In genomic region chr22:21755855-21756284, GRCh38 we compare ENCODE assay signal across 1 cellular context.
A peak's percentile ranks its signal among the peaks of the same experiment; 100 is the strongest.
TF ChIP-seq lines count a peak whose summit lies in the region.

No MANE protein-coding gene starts in this region.

TF ChIP-seq in GM12878, 131 proteins besides CTCF, POLR2A, EP300 and RAD21 (continued from another document):
- TF ChIP-seq, protein P1, sequence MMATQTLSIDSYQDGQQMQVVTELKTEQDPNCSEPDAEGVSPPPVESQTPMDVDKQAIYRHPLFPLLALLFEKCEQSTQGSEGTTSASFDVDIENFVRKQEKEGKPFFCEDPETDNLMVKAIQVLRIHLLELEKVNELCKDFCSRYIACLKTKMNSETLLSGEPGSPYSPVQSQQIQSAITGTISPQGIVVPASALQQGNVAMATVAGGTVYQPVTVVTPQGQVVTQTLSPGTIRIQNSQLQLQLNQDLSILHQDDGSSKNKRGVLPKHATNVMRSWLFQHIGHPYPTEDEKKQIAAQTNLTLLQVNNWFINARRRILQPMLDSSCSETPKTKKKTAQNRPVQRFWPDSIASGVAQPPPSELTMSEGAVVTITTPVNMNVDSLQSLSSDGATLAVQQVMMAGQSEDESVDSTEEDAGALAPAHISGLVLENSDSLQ (IDR thresholded peaks at IDR 0.05): peak; percentile 27; the same call in 1 of the 2 replicates
- peak; percentile 73 for TF ChIP-seq IKZF1 (conservative IDR thresholded peaks at IDR 0.05)
- TF ChIP-seq IKZF2 (IDR thresholded peaks at IDR 0.05): peak; percentile 65 to 69; a peak in 2 of 4 replicates
- TF ChIP-seq PAX5 (IDR thresholded peaks at IDR 0.05; ENCODE audit: borderline replicate concordance, low read depth, low read length): peak; percentile 60; the same call in 1 of the 2 replicates
- TF ChIP-seq ZZZ3 (IDR thresholded peaks at IDR 0.05; ENCODE audit: control insufficient read depth, insufficient read length, low read depth): no peak
- 0 out of 2 replicates have a peak, but pooled peaks have one; percentile 49 for TF ChIP-seq GATAD2B (conservative IDR thresholded peaks at IDR 0.05; ENCODE audit: low read depth)
- TF ChIP-seq E2F4 (IDR thresholded peaks at IDR 0.05; ENCODE audit: low read depth, low read length): no peak
- TF ChIP-seq RUNX3 (IDR thresholded peaks at IDR 0.05; ENCODE audit: low read length): peak; percentile 68
- TF ChIP-seq TCF7 (IDR thresholded peaks at IDR 0.05; ENCODE audit: borderline replicate concordance): no peak
- TF ChIP-seq, protein P2, sequence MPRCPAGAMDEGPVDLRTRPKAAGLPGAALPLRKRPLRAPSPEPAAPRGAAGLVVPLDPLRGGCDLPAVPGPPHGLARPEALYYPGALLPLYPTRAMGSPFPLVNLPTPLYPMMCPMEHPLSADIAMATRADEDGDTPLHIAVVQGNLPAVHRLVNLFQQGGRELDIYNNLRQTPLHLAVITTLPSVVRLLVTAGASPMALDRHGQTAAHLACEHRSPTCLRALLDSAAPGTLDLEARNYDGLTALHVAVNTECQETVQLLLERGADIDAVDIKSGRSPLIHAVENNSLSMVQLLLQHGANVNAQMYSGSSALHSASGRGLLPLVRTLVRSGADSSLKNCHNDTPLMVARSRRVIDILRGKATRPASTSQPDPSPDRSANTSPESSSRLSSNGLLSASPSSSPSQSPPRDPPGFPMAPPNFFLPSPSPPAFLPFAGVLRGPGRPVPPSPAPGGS (IDR thresholded peaks at IDR 0.05; ENCODE audit: borderline replicate concordance, insufficient read depth, low read depth, low read length, poor library complexity, severe bottlenecking): peak; percentile 79
- TF ChIP-seq PRDM15 (CRISPR knock-in tag; IDR thresholded peaks at IDR 0.05): no peak
- 0 out of 2 replicates have a peak, but pooled peaks have one; percentile 34 for TF ChIP-seq NBN (IDR thresholded peaks at IDR 0.05)
- peak; percentile 65; the same call in 1 of the 2 replicates for TF ChIP-seq NR2F1 (conservative IDR thresholded peaks at IDR 0.05)
- 0 out of 2 replicates have a peak, but pooled peaks have one; percentile 37 for TF ChIP-seq ATF2 (IDR thresholded peaks at IDR 0.05; ENCODE audit: low read length)
- TF ChIP-seq USF1 (IDR thresholded peaks at IDR 0.05; ENCODE audit: borderline replicate concordance, extremely low read length, insufficient read depth, low read depth, low read length): no peak
- no peak for TF ChIP-seq MXI1 (IDR thresholded peaks at IDR 0.05; ENCODE audit: low read depth, low read length)
- peak; percentile 85 for TF ChIP-seq MEF2B (IDR thresholded peaks at IDR 0.05; ENCODE audit: partially characterized antibody, poor library complexity, severe bottlenecking)
- TF ChIP-seq ASH2L (IDR thresholded peaks at IDR 0.05; ENCODE audit: borderline replicate concordance, low read depth): no peak
- no peak for TF ChIP-seq KLF5 (IDR thresholded peaks at IDR 0.05; ENCODE audit: partially characterized antibody)
- peak; percentile 61 for TF ChIP-seq IRF4 (IDR thresholded peaks at IDR 0.05; ENCODE audit: low read depth, low read length)
- peak; percentile 67 for TF ChIP-seq JUNB (IDR thresholded peaks at IDR 0.05)
- peak; percentile 44; the same call in 1 of the 2 replicates for TF ChIP-seq ATF7 (IDR thresholded peaks at IDR 0.05; ENCODE audit: low read depth)
- TF ChIP-seq, protein P3, sequence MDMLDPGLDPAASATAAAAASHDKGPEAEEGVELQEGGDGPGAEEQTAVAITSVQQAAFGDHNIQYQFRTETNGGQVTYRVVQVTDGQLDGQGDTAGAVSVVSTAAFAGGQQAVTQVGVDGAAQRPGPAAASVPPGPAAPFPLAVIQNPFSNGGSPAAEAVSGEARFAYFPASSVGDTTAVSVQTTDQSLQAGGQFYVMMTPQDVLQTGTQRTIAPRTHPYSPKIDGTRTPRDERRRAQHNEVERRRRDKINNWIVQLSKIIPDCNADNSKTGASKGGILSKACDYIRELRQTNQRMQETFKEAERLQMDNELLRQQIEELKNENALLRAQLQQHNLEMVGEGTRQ (IDR thresholded peaks at IDR 0.05; ENCODE audit: borderline replicate concordance, low read depth, low read length): no peak
- TF ChIP-seq CHD2 (IDR thresholded peaks at IDR 0.05; ENCODE audit: borderline replicate concordance, low read depth, low read length): no peak
- TF ChIP-seq ZBTB4 (CRISPR knock-in tag; IDR thresholded peaks at IDR 0.05): no peak
- TF ChIP-seq WRNIP1 (IDR thresholded peaks at IDR 0.05; ENCODE audit: borderline replicate concordance, low read depth, low read length): no peak
- no peak for TF ChIP-seq SREBF2 (IDR thresholded peaks at IDR 0.05; ENCODE audit: low read length)
- peak; percentile 68 for TF ChIP-seq CREM (IDR thresholded peaks at IDR 0.05; ENCODE audit: low read depth)
- TF ChIP-seq FOXM1 (IDR thresholded peaks at IDR 0.05; ENCODE audit: low read depth, low read length): peak; percentile 10; the same call in 1 of the 2 replicates
- TF ChIP-seq NFIC (IDR thresholded peaks at IDR 0.05; ENCODE audit: low read depth, low read length): 0 out of 2 replicates have a peak, but pooled peaks have one; percentile 23
- TF ChIP-seq ZNF274 (IDR thresholded peaks at IDR 0.05; ENCODE audit: insufficient read depth, insufficient read length): no peak
- TF ChIP-seq, protein P4, sequence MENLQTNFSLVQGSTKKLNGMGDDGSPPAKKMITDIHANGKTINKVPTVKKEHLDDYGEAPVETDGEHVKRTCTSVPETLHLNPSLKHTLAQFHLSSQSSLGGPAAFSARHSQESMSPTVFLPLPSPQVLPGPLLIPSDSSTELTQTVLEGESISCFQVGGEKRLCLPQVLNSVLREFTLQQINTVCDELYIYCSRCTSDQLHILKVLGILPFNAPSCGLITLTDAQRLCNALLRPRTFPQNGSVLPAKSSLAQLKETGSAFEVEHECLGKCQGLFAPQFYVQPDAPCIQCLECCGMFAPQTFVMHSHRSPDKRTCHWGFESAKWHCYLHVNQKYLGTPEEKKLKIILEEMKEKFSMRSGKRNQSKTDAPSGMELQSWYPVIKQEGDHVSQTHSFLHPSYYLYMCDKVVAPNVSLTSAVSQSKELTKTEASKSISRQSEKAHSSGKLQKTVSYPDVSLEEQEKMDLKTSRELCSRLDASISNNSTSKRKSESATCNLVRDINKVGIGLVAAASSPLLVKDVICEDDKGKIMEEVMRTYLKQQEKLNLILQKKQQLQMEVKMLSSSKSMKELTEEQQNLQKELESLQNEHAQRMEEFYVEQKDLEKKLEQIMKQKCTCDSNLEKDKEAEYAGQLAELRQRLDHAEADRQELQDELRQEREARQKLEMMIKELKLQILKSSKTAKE (IDR thresholded peaks at IDR 0.05; ENCODE audit: low read depth, poor library complexity, severe bottlenecking): peak; percentile 72
- TF ChIP-seq RAD51 (IDR thresholded peaks at IDR 0.05): no peak
TF ChIP-seq in GM12878: peak in this region for 25.
